Comparison of ENCODE assay signal across 11 cellular contexts in genomic region chr13:21240586-21240985, GRCh38.
DNase-seq lines count a peak whose midpoint lies in the region; TF ChIP-seq lines count a peak whose summit lies in the region.
"Had no signal": no experiment of that assay in that cellular context is flagged by ENCODE, and none has a peak within 500 bp of the region (broad histone marks: within the 10 kb centered on the region; RNA-seq: fewer than 3 reads in every experiment).

No MANE protein-coding gene starts in this region.

- no peaks in the 10 kb centered on the region for H3K4me1 ChIP-seq in adipocyte (ENCODE audit: control insufficient read depth, insufficient read depth, low read length)
- H3K4me1 ChIP-seq: body of pancreas had no signal

- DNase-seq in BJ (ENCODE audit: low read depth) (peak; percentile 49), HS-5 (ENCODE audit: low read depth) (peak; percentile 1), adipocyte (ENCODE audit: low read depth) (peak; percentile 35), kidney glomerular epithelial cell (lab: John Stamatoyannopoulos, UW) (peak; percentile 10), C1 segment of cervical spinal cord (lab: John Stamatoyannopoulos, UW) (no peak), RPMI8226 (no peak), Ammon's horn (ENCODE audit: low spot score) (no peak)
- no peak for DNase-seq in activated naive CD4-positive, alpha-beta T cell treated with anti-CD3 and anti-CD28 coated beads, Interleukin-2, amount 10 ng/mL, durations not matched to agents 7 days and 5 days
- DNase-seq: body of pancreas, COR-L47, NCI-H1694 had no signal

- no peak overlapping the region for H3K9ac ChIP-seq in adipocyte (ENCODE audit: low read length)

- no peaks in the 10 kb centered on the region for H3K9me3 ChIP-seq in adipocyte (ENCODE audit: control insufficient read depth, low read length)
- H3K9me3 ChIP-seq: body of pancreas had no signal

- H3K9me3 Mint-ChIP-seq in activated naive CD4-positive, alpha-beta T cell treated with anti-CD3 and anti-CD28 coated beads, Interleukin-2, amount 10 ng/mL, durations not matched to agents 7 days and 5 days = no peaks in the 10 kb centered on the region

- no peak overlapping the region for H3K27ac Mint-ChIP-seq in activated naive CD4-positive, alpha-beta T cell treated with anti-CD3 and anti-CD28 coated beads, Interleukin-2, amount 10 ng/mL, durations not matched to agents 7 days and 5 days

- H3K4me3 ChIP-seq in BJ (ENCODE audit: low read depth, low read length) = no peak overlapping the region
- peak overlapping the region; percentile 54 for H3K4me3 ChIP-seq in adipocyte (ENCODE audit: low read length)
- H3K4me3 ChIP-seq: body of pancreas had no signal

- no peaks in the 10 kb centered on the region for H3K27me3 ChIP-seq in BJ (ENCODE audit: control insufficient read depth, insufficient read depth, low read length)
- H3K27me3 ChIP-seq in adipocyte (replicated peaks; ENCODE audit: control insufficient read depth, insufficient read depth, low read length) = no peaks in the 10 kb centered on the region
- H3K27me3 ChIP-seq: body of pancreas had no signal

- no peak overlapping the region for H3K4me3 Mint-ChIP-seq in activated naive CD4-positive, alpha-beta T cell treated with anti-CD3 and anti-CD28 coated beads, Interleukin-2, amount 10 ng/mL, durations not matched to agents 7 days and 5 days

- POLR2A ChIA-PET in BJ (lab: Charles Lee) = interaction anchor here (0.6 kb wide), 1 partner anchor 253 kb away, joined by 3 read pairs; no protein-coding TSS in a partner anchor

- CTCF ChIA-PET in BJ (lab: Yijun Ruan, JAX) = interaction anchor here (0.7 to 1.5 kb wide), 4 partner anchors 8 to 62 kb away, joined by 3 to 6 read pairs (median 3); no protein-coding TSS in a partner anchor
- CTCF ChIA-PET in activated naive CD4-positive, alpha-beta T cell treated with anti-CD3 and anti-CD28 coated beads, Interleukin-2, amount 10 ng/mL, durations not matched to agents 7 days and 5 days (lab: Charles Lee) = no interaction called here

- H3K36me3 ChIP-seq in BJ (ENCODE audit: control insufficient read depth, insufficient read depth, low read length) (no peaks in the 10 kb centered on the region), adipocyte (ENCODE audit: control insufficient read depth, insufficient read depth, low read length, severe bottlenecking) (no peaks in the 10 kb centered on the region)

- H3K27me3 Mint-ChIP-seq in activated naive CD4-positive, alpha-beta T cell treated with anti-CD3 and anti-CD28 coated beads, Interleukin-2, amount 10 ng/mL, durations not matched to agents 7 days and 5 days = peaks cover 20% of the 10 kb centered on the region

- peaks cover 7% of the 10 kb centered on the region for H3K4me1 Mint-ChIP-seq in activated naive CD4-positive, alpha-beta T cell treated with anti-CD3 and anti-CD28 coated beads, Interleukin-2, amount 10 ng/mL, durations not matched to agents 7 days and 5 days

- no peaks in the 10 kb centered on the region for H3K36me3 Mint-ChIP-seq in activated naive CD4-positive, alpha-beta T cell treated with anti-CD3 and anti-CD28 coated beads, Interleukin-2, amount 10 ng/mL, durations not matched to agents 7 days and 5 days

- TF ChIP-seq CTCF in BJ (IDR thresholded peaks at IDR 0.05; ENCODE audit: insufficient read depth, low read depth, low read length) = no peak

Comparison
In these comparisons a context has a peak if more than half of its experiments do, and no peak if none do; other contexts are left out.
1. DNase-seq: peak in BJ (single experiment), HS-5 (single experiment), adipocyte (single experiment) and kidney glomerular epithelial cell (single experiment); none in C1 segment of cervical spinal cord (0 of 14), RPMI8226 (single experiment), activated naive CD4-positive, alpha-beta T cell treated with anti-CD3 and anti-CD28 coated beads, Interleukin-2, amount 10 ng/mL, durations not matched to agents 7 days and 5 days (single experiment) and Ammon's horn (single experiment).